Comparison of ENCODE assay signal across 25 cellular contexts in the genomic region with DNA sequence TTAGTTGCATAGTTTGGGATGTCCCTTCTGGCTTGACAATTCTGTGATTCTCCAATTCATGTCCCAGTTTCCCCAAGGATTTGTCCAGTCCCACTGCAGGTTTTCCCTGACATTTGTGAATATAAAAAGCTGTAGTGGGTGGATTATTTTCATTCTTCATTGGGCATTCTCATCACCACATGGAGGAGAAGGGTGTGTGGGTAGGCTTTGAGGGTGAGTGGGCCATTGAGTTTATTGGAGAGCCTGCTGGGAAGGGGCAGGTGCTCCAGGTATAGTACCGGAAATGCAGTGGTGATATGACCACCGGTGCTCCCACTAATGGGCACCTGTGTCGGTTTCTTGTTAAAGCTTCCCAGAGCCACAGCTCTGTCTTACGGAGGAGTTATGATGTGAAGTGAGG.
"Had no signal": no experiment of that assay in that cellular context is flagged by ENCODE, and none has a peak within 500 bp of the region (broad histone marks: within the 10 kb centered on the region; RNA-seq: fewer than 3 reads in every experiment).

No MANE protein-coding gene starts in this region.

- ATAC-seq: effector memory CD8-positive, alpha-beta T cell; esophagus mucosa; foreskin keratinocyte; gastrocnemius medialis; gastroesophageal sphincter; heart left ventricle; heart right ventricle had no signal

- H3K27ac ChIP-seq: colonic mucosa, coronary artery, dorsolateral prefrontal cortex, epithelial cell of prostate, esophagus muscularis mucosa, esophagus squamous epithelium, foreskin keratinocyte, gastrocnemius medialis, gastroesophageal sphincter, heart left ventricle, heart right ventricle had no signal

- H3K27ac Mint-ChIP-seq: dendritic cell treated with granulocyte-macrophage colony-stimulating factor and Interleukin-4, amounts not matched to agents 40 ng/mL and 50 ng/mL, for 4 days; effector memory CD8-positive, alpha-beta T cell; endodermal cell had no signal

- H3K27me3 Mint-ChIP-seq: dendritic cell treated with granulocyte-macrophage colony-stimulating factor and Interleukin-4, amounts not matched to agents 40 ng/mL and 50 ng/mL, for 4 days had no signal

- H3K4me3 ChIP-seq: colonic mucosa, coronary artery, dorsolateral prefrontal cortex, esophagus muscularis mucosa, esophagus squamous epithelium, gastrocnemius medialis, gastroesophageal sphincter, heart left ventricle, heart right ventricle had no signal

- H3K36me3 ChIP-seq: colonic mucosa, esophagus muscularis mucosa, esophagus squamous epithelium, gastrocnemius medialis, gastroesophageal sphincter, heart left ventricle, heart right ventricle had no signal

- DNase-seq: colonic mucosa; cortex of kidney; dermis blood vessel endothelial cell; dorsolateral prefrontal cortex; effector CD4-positive, alpha-beta T cell; effector CD8-positive, alpha-beta T cell; effector memory CD4-positive, alpha-beta T cell; effector memory CD8-positive, alpha-beta T cell; endodermal cell; erythroblast; esophagus squamous epithelium; foreskin fibroblast; foreskin keratinocyte; foreskin melanocyte; gastrocnemius medialis; glutamatergic neuron; head of caudate nucleus; heart left ventricle; heart right ventricle had no signal

- H3K4me3 Mint-ChIP-seq: dendritic cell treated with granulocyte-macrophage colony-stimulating factor and Interleukin-4, amounts not matched to agents 40 ng/mL and 50 ng/mL, for 4 days; effector memory CD8-positive, alpha-beta T cell; endodermal cell had no signal

- H3K9me3 Mint-ChIP-seq: dendritic cell treated with granulocyte-macrophage colony-stimulating factor and Interleukin-4, amounts not matched to agents 40 ng/mL and 50 ng/mL, for 4 days; effector memory CD8-positive, alpha-beta T cell had no signal

- H3K9me3 ChIP-seq: colonic mucosa, esophagus squamous epithelium, gastrocnemius medialis, gastroesophageal sphincter, heart left ventricle, heart right ventricle had no signal

- H3K4me1 Mint-ChIP-seq: endodermal cell had no signal

- H3K4me1 ChIP-seq: colonic mucosa, esophagus muscularis mucosa, esophagus squamous epithelium, foreskin keratinocyte, gastrocnemius medialis, gastroesophageal sphincter, heart left ventricle, heart right ventricle had no signal
